In the genomic region with DNA sequence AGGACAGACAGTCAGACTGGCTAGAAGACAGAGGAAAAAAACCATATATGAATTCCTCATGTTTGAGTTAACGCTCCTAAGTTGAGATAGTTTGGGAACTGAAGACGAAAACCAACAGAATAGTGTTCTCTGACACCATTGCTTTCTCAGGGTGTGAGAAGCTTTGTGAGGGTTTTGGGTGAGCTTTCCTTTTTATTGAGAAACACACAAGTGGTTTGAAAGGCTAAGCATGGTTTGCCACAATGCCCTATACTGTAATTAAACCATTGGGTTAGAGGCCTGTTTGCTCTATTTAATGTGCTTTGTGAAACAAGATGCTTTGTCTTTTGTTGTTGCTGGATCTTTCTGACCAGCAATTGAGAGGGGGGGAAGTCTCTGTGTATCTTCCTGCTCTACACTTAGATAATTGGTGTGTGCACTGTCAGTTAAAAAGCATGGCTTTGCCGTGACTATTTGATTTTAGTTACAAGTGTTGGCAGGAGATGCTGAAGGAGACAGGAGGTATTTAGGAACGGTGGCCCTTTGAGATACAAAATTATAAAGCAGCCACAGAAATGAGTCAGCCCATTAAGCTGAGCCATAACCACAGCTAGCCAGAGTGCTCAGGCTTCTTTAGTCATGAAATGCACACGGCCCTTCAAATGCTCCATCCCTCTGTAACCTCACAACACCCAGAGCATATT, we compare ENCODE assay signal across 11 cellular contexts.
DNase-seq lines count a peak whose midpoint lies in the region; ATAC-seq and TF ChIP-seq lines count a peak whose summit lies in the region.
"Had no signal": no experiment of that assay in that cellular context is flagged by ENCODE, and none has a peak within 500 bp of the region (broad histone marks: within the 10 kb centered on the region; RNA-seq: fewer than 3 reads in every experiment).

No MANE protein-coding gene starts in this region.

- peaks cover 1 to 4% of the 10 kb centered on the region in 2 donors for H3K9me3 ChIP-seq in breast epithelium
- no peaks in the 10 kb centered on the region for H3K9me3 ChIP-seq in OCI-LY7 (ENCODE audit: low read length)

- no peak overlapping the region for H3K27ac Mint-ChIP-seq in MCF 10A (ENCODE audit: low read depth, unreplicated experiment)
- H3K27ac Mint-ChIP-seq: CD4-positive, CD25-positive, alpha-beta regulatory T cell had no signal

- no peak overlapping the region for H3K4me3 Mint-ChIP-seq in MCF 10A (ENCODE audit: unreplicated experiment)
- H3K4me3 Mint-ChIP-seq: CD4-positive, CD25-positive, alpha-beta regulatory T cell had no signal

- intact Hi-C loops in MCF 10A (cut with micrococcal nuclease) = no loop called here
- intact Hi-C loops in breast epithelium (cut with DNase I; ENCODE audit: low total_unique reads) = no loop called here
- intact Hi-C loops in OCI-LY7 (cut with micrococcal nuclease; ENCODE audit: unreplicated experiment) = no loop called here

- no peak overlapping the region for H2AFZ ChIP-seq in OCI-LY7 (ENCODE audit: low read length)

- no peaks in the 10 kb centered on the region for H3K4me1 Mint-ChIP-seq in MCF 10A (ENCODE audit: insufficient read depth, unreplicated experiment)
- H3K4me1 Mint-ChIP-seq: CD4-positive, CD25-positive, alpha-beta regulatory T cell had no signal

- peak; percentile 60 for DNase-seq in MCF 10A (ENCODE audit: unreplicated experiment)
- no peak for DNase-seq in breast epithelium (ENCODE audit: low spot score in 2 of 2)
- peak; percentile 32 for DNase-seq in NCI-H345 treated with DMSO at 0.1 percent for 48 hours (lab: John Stamatoyannopoulos, UW; ENCODE audit: unreplicated experiment)
- DNase-seq in epithelial cell of esophagus (ENCODE audit: low read depth) = peak; percentile 86
- DNase-seq in NCI-H526 treated with DMSO at 0.1 percent for 48 hours (lab: John Stamatoyannopoulos, UW) = no peak
- DNase-seq in 8988T = no peak
- DNase-seq in OCI-LY7 (ENCODE audit: low spot score) = no peak
- DNase-seq: CD4-positive, CD25-positive, alpha-beta regulatory T cell; NCI-H1694; spleen had no signal

- H3K9me3 Mint-ChIP-seq in MCF 10A (ENCODE audit: unreplicated experiment) = peaks cover 1% of the 10 kb centered on the region

- H3K27ac ChIP-seq in breast epithelium (no peak overlapping the region), OCI-LY7 (ENCODE audit: low read depth, low read length, poor library complexity, severe bottlenecking) (no peak overlapping the region)
- H3K27ac ChIP-seq: spleen had no signal

- H3K9me2 ChIP-seq in OCI-LY7 (ENCODE audit: insufficient read depth, low read length) = no peaks in the 10 kb centered on the region

- no peaks in the 10 kb centered on the region for H3K27me3 Mint-ChIP-seq in MCF 10A (ENCODE audit: insufficient read depth, unreplicated experiment)
- H3K27me3 Mint-ChIP-seq: CD4-positive, CD25-positive, alpha-beta regulatory T cell had no signal

- ATAC-seq in GM21737 (IDR thresholded peaks at IDR 0.05; ENCODE audit: unreplicated experiment) = no peak

- no peaks in the 10 kb centered on the region for H3K4me1 ChIP-seq in breast epithelium
- no peaks in the 10 kb centered on the region for H3K4me1 ChIP-seq in OCI-LY7 (ENCODE audit: insufficient read depth, low read length, poor library complexity, severe bottlenecking)
- H3K4me1 ChIP-seq: spleen had no signal

- no peak for TF ChIP-seq POLR2A in breast epithelium (IDR thresholded peaks at IDR 0.05)

- no peak overlapping the region for H3K4me2 ChIP-seq in OCI-LY7 (ENCODE audit: low read length)

- POLR2A ChIA-PET in MCF 10A (lab: Yijun Ruan, JAX) = interaction anchor here (0.5 to 1.7 kb wide), 8 partner anchors 24 to 363 kb away, joined by 3 to 5 read pairs (median 4); no protein-coding TSS in a partner anchor
- POLR2A ChIA-PET in OCI-LY7 (lab: Charles Lee) = interaction anchor here (0.6 kb wide), 1 partner anchor 966 kb away, joined by 5 read pairs; no protein-coding TSS in a partner anchor

- H3K36me3 ChIP-seq in breast epithelium (no peaks in the 10 kb centered on the region), OCI-LY7 (ENCODE audit: insufficient read depth, low read length) (no peaks in the 10 kb centered on the region)
- H3K36me3 ChIP-seq: spleen had no signal

- no peaks in the 10 kb centered on the region for H3K36me3 Mint-ChIP-seq in MCF 10A (ENCODE audit: insufficient read depth, unreplicated experiment)
- H3K36me3 Mint-ChIP-seq: CD4-positive, CD25-positive, alpha-beta regulatory T cell had no signal

- no peaks in the 10 kb centered on the region for H3K27me3 ChIP-seq in breast epithelium
- H3K27me3 ChIP-seq: spleen had no signal

- H4K20me1 ChIP-seq in OCI-LY7 (ENCODE audit: insufficient read depth, low read length) = no peaks in the 10 kb centered on the region

- no peaks in the 10 kb centered on the region for H3K79me2 ChIP-seq in OCI-LY7 (ENCODE audit: insufficient read depth, low read depth, low read length)

- H3K4me3 ChIP-seq in breast epithelium = no peak overlapping the region
- H3K4me3 ChIP-seq in epithelial cell of esophagus (ENCODE audit: low read length) = no peak overlapping the region
- no peak overlapping the region for H3K4me3 ChIP-seq in OCI-LY7 (ENCODE audit: low read depth, low read length, poor library complexity, severe bottlenecking)
- H3K4me3 ChIP-seq: spleen had no signal

- BruUV-seq in MCF 10A (replicated peaks; lab: Mats Ljungman, UMichigan) = no TSS peak
- BruUV-seq in OCI-LY7 (replicated peaks; lab: Mats Ljungman, UMichigan) = no TSS peak

- TF ChIP-seq CTCF in MCF 10A (IDR thresholded peaks at IDR 0.05; ENCODE audit: unreplicated experiment) (no peak), breast epithelium (IDR thresholded peaks at IDR 0.05) (no peak), epithelial cell of esophagus (IDR thresholded peaks at IDR 0.05; ENCODE audit: insufficient read depth, low read depth, low read length, missing control alignments) (no peak), OCI-LY7 (conservative IDR thresholded peaks at IDR 0.05; ENCODE audit: low read length) (no peak)

- CTCF ChIA-PET in MCF 10A (lab: Yijun Ruan, JAX) (interaction anchor here (0.6 kb wide), 1 partner anchor 104 kb away, joined by 3 read pairs; no protein-coding TSS in a partner anchor), OCI-LY7 (lab: Charles Lee; ENCODE audit: unreplicated experiment) (no interaction called here)

Comparison
In these comparisons a context has a peak if more than half of its experiments do, and no peak if none do; other contexts are left out.
1. DNase-seq: peak in MCF 10A (single experiment), NCI-H345 treated with DMSO at 0.1 percent for 48 hours (single experiment) and epithelial cell of esophagus (single experiment); none in breast epithelium (0 of 2), NCI-H526 treated with DMSO at 0.1 percent for 48 hours (single experiment), 8988T (single experiment) and OCI-LY7 (single experiment).